In the genomic region with DNA sequence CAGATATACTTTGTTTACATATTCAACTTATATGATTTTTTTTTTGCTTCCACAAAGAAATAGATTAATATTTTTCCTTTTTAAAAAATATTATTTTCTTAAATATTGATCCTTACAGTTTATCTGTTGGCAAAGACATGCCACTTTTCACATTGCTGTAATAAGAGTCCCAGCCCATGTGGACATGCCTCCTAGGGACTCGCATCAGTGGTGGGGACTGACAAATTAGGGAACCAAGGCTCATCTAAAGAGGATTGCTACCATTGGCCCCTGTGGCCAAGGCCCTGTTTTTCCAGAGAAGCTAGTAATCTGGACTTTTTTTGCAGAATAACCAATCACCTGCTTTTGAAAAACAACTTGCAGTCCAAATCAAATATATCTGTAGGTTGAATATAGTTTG, we compare ENCODE assay signal across 2 cellular contexts.
TF ChIP-seq lines count a peak whose summit lies in the region.

No MANE protein-coding gene starts in this region.

TF ChIP-seq in SK-N-SH, 30 proteins besides CTCF, POLR2A, EP300 and RAD21 (continued from another document):
- TF ChIP-seq, protein P1, sequence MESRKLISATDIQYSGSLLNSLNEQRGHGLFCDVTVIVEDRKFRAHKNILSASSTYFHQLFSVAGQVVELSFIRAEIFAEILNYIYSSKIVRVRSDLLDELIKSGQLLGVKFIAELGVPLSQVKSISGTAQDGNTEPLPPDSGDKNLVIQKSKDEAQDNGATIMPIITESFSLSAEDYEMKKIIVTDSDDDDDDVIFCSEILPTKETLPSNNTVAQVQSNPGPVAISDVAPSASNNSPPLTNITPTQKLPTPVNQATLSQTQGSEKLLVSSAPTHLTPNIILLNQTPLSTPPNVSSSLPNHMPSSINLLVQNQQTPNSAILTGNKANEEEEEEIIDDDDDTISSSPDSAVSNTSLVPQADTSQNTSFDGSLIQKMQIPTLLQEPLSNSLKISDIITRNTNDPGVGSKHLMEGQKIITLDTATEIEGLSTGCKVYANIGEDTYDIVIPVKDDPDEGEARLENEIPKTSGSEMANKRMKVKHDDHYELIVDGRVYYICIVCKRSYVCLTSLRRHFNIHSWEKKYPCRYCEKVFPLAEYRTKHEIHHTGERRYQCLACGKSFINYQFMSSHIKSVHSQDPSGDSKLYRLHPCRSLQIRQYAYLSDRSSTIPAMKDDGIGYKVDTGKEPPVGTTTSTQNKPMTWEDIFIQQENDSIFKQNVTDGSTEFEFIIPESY (IDR thresholded peaks at IDR 0.05; ENCODE audit: borderline replicate concordance, low read depth): no peak
- TF ChIP-seq YY1 (IDR thresholded peaks at IDR 0.05; ENCODE audit: low read depth) (no peak), SIN3A (IDR thresholded peaks at IDR 0.05; ENCODE audit: borderline replicate concordance, low read depth, low read length) (no peak), TCF12 (IDR thresholded peaks at IDR 0.05) (no peak), POLR2AphosphoS5 (IDR thresholded peaks at IDR 0.05; ENCODE audit: low read depth, low read length) (no peak)

TF ChIP-seq in SK-N-SH treated with all-trans-retinoic acid at 6 μM for 48 hours, 23 proteins besides CTCF, POLR2A, EP300 and RAD21 (continued from another document):
- TF ChIP-seq, protein P2, sequence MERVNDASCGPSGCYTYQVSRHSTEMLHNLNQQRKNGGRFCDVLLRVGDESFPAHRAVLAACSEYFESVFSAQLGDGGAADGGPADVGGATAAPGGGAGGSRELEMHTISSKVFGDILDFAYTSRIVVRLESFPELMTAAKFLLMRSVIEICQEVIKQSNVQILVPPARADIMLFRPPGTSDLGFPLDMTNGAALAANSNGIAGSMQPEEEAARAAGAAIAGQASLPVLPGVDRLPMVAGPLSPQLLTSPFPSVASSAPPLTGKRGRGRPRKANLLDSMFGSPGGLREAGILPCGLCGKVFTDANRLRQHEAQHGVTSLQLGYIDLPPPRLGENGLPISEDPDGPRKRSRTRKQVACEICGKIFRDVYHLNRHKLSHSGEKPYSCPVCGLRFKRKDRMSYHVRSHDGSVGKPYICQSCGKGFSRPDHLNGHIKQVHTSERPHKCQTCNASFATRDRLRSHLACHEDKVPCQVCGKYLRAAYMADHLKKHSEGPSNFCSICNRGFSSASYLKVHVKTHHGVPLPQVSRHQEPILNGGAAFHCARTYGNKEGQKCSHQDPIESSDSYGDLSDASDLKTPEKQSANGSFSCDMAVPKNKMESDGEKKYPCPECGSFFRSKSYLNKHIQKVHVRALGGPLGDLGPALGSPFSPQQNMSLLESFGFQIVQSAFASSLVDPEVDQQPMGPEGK (CRISPR knock-in tag; IDR thresholded peaks at IDR 0.05; ENCODE audit: borderline replicate concordance): no peak
- TF ChIP-seq ZFP3 (CRISPR knock-in tag; IDR thresholded peaks at IDR 0.05): no peak
